17 cellular contexts compared by ENCODE assay signal in the genomic region with DNA sequence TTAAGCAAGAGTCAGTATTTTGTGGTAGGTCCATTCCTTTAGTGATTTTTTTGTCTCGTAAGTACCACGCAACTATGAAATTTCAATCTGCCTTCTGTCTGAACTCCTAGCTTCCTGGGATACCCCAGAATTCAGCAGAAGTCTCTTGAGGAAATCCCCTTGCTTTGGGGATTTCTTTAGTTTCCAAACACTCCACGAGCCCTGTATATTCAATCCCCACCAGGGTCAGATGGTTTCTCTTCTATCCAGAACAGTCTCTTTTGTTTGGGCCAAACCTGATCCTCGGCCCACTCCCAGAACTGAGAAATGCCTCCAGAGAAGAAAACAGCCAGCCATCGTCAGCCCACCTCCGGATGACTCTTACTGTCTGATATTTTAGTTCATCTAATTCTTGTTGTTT.
A peak's percentile ranks its signal among the peaks of the same experiment; 100 is the strongest.
DNase-seq lines count a peak whose midpoint lies in the region; ATAC-seq and TF ChIP-seq lines count a peak whose summit lies in the region.
"Had no signal": no experiment of that assay in that cellular context is flagged by ENCODE, and none has a peak within 500 bp of the region (broad histone marks: within the 10 kb centered on the region; RNA-seq: fewer than 3 reads in every experiment).

No MANE protein-coding gene starts in this region.

- peaks cover 46% of the 10 kb centered on the region for H3K36me3 Mint-ChIP-seq in activated T-cell treated with anti-CD3 and anti-CD28 coated beads, Interleukin-2, amount 50 U/mL, for 24 hours (ENCODE audit: low read depth)
- H3K36me3 Mint-ChIP-seq in activated T-helper 1 cell treated with anti-CD3 and anti-CD28 coated beads, Interleukin-12 subunit alpha, Interleukin-12 subunit beta, Interleukin-2, Interleukin-4 antibody, amounts not matched to agents 30 ng/mL and 10 ng/mL and 1 ng/mL, durations not matched to agents 14 hours and 24 hours and 36 hours (ENCODE audit: low read depth): peaks cover 20% of the 10 kb centered on the region
- H3K36me3 Mint-ChIP-seq in stimulated activated memory B cell treated with anti-CD40 and anti-IgM and Interleukin-4, amounts not matched to agents 10 μg/mL and 1 μg/mL and 100 μg/mL, for 72 hours: peaks cover 45% of the 10 kb centered on the region

- intact Hi-C loops in activated T-helper 1 cell treated with anti-CD3 and anti-CD28 coated beads, Interleukin-12 subunit alpha, Interleukin-12 subunit beta, Interleukin-2, Interleukin-4 antibody, amounts not matched to agents 30 ng/mL and 10 ng/mL and 1 ng/mL, durations not matched to agents 14 hours and 24 hours and 36 hours (cut with micrococcal nuclease): no loop called here

- peaks cover 16% of the 10 kb centered on the region for H3K4me1 Mint-ChIP-seq in activated T-cell treated with anti-CD3 and anti-CD28 coated beads, Interleukin-2, amount 50 U/mL, for 24 hours (ENCODE audit: low read depth)
- peaks cover 31% of the 10 kb centered on the region for H3K4me1 Mint-ChIP-seq in activated T-helper 1 cell treated with anti-CD3 and anti-CD28 coated beads, Interleukin-12 subunit alpha, Interleukin-12 subunit beta, Interleukin-2, Interleukin-4 antibody, amounts not matched to agents 30 ng/mL and 10 ng/mL and 1 ng/mL, durations not matched to agents 14 hours and 24 hours and 36 hours (ENCODE audit: low read depth)
- peaks cover 12% of the 10 kb centered on the region for H3K4me1 Mint-ChIP-seq in stimulated activated memory B cell treated with anti-CD40 and anti-IgM and Interleukin-4, amounts not matched to agents 10 μg/mL and 1 μg/mL and 100 μg/mL, for 72 hours

- TF ChIP-seq CTCF in GM12865 (IDR thresholded peaks at IDR 0.05; ENCODE audit: insufficient read depth, low read depth, low read length, missing control alignments): no peak

- no peak overlapping the region for H3K4me3 Mint-ChIP-seq in activated T-cell treated with anti-CD3 and anti-CD28 coated beads, Interleukin-2, amount 50 U/mL, for 24 hours
- H3K4me3 Mint-ChIP-seq in activated T-helper 1 cell treated with anti-CD3 and anti-CD28 coated beads, Interleukin-12 subunit alpha, Interleukin-12 subunit beta, Interleukin-2, Interleukin-4 antibody, amounts not matched to agents 30 ng/mL and 10 ng/mL and 1 ng/mL, durations not matched to agents 14 hours and 24 hours and 36 hours: no peak overlapping the region
- H3K4me3 Mint-ChIP-seq in stimulated activated memory B cell treated with anti-CD40 and anti-IgM and Interleukin-4, amounts not matched to agents 10 μg/mL and 1 μg/mL and 100 μg/mL, for 72 hours: no peak overlapping the region
- H3K4me3 Mint-ChIP-seq: CD4-positive, alpha-beta memory T cell had no signal

- H3K27me3 Mint-ChIP-seq in activated T-cell treated with anti-CD3 and anti-CD28 coated beads, Interleukin-2, amount 50 U/mL, for 24 hours: no peaks in the 10 kb centered on the region
- H3K27me3 Mint-ChIP-seq in activated T-helper 1 cell treated with anti-CD3 and anti-CD28 coated beads, Interleukin-12 subunit alpha, Interleukin-12 subunit beta, Interleukin-2, Interleukin-4 antibody, amounts not matched to agents 30 ng/mL and 10 ng/mL and 1 ng/mL, durations not matched to agents 14 hours and 24 hours and 36 hours (ENCODE audit: insufficient read depth): no peaks in the 10 kb centered on the region
- H3K27me3 Mint-ChIP-seq in stimulated activated memory B cell treated with anti-CD40 and anti-IgM and Interleukin-4, amounts not matched to agents 10 μg/mL and 1 μg/mL and 100 μg/mL, for 72 hours: no peaks in the 10 kb centered on the region
- H3K27me3 Mint-ChIP-seq: CD4-positive, alpha-beta memory T cell had no signal

- no peak for DNase-seq in activated T-cell treated with anti-CD3 and anti-CD28 coated beads, Interleukin-2, amount 50 U/mL, for 24 hours
- no peak for DNase-seq in activated T-cell treated with anti-CD3 and anti-CD28 coated beads, Interleukin-2, amount 50 U/mL, for 48 hours
- DNase-seq in GM12865 (ENCODE audit: low read depth): peak; percentile 10
- no peak for DNase-seq in activated T-helper 1 cell treated with anti-CD3 and anti-CD28 coated beads, Interleukin-12 subunit alpha, Interleukin-12 subunit beta, Interleukin-2, Interleukin-4 antibody, amounts not matched to agents 30 ng/mL and 10 ng/mL and 1 ng/mL, durations not matched to agents 14 hours and 24 hours and 36 hours (ENCODE audit: low spot score)
- no peak for DNase-seq in NCI-H2171 treated with DMSO at 0.1 percent for 48 hours (lab: John Stamatoyannopoulos, UW)
- DNase-seq: C1 segment of cervical spinal cord; Calu3; CD4-positive, alpha-beta memory T cell; COR-L47; DMS53; DMS79 treated with DMSO at 0.1 percent for 48 hours; GF-D8; GM23248; H7; HCEC 1CT had no signal

- peak overlapping the region; percentile 13 for H3K27ac Mint-ChIP-seq in activated T-cell treated with anti-CD3 and anti-CD28 coated beads, Interleukin-2, amount 50 U/mL, for 24 hours
- H3K27ac Mint-ChIP-seq in activated T-helper 1 cell treated with anti-CD3 and anti-CD28 coated beads, Interleukin-12 subunit alpha, Interleukin-12 subunit beta, Interleukin-2, Interleukin-4 antibody, amounts not matched to agents 30 ng/mL and 10 ng/mL and 1 ng/mL, durations not matched to agents 14 hours and 24 hours and 36 hours: peak overlapping the region; percentile 14
- peak overlapping the region; percentile 35 for H3K27ac Mint-ChIP-seq in stimulated activated memory B cell treated with anti-CD40 and anti-IgM and Interleukin-4, amounts not matched to agents 10 μg/mL and 1 μg/mL and 100 μg/mL, for 72 hours

- ATAC-seq in stimulated activated memory B cell treated with anti-CD40 and anti-IgM and Interleukin-4, amounts not matched to agents 10 μg/mL and 1 μg/mL and 100 μg/mL, for 72 hours: peak; percentile 43
- no peak for ATAC-seq in HG02884 (IDR thresholded peaks at IDR 0.05; ENCODE audit: unreplicated experiment)

- H3K4me3 ChIP-seq in GM12865 (ENCODE audit: low read depth, low read length): no peak overlapping the region
- H3K4me3 ChIP-seq: GM23248 had no signal

- no peaks in the 10 kb centered on the region for H3K9me3 Mint-ChIP-seq in activated T-cell treated with anti-CD3 and anti-CD28 coated beads, Interleukin-2, amount 50 U/mL, for 24 hours
- peaks cover 5% of the 10 kb centered on the region for H3K9me3 Mint-ChIP-seq in activated T-helper 1 cell treated with anti-CD3 and anti-CD28 coated beads, Interleukin-12 subunit alpha, Interleukin-12 subunit beta, Interleukin-2, Interleukin-4 antibody, amounts not matched to agents 30 ng/mL and 10 ng/mL and 1 ng/mL, durations not matched to agents 14 hours and 24 hours and 36 hours
- peaks cover 6% of the 10 kb centered on the region for H3K9me3 Mint-ChIP-seq in stimulated activated memory B cell treated with anti-CD40 and anti-IgM and Interleukin-4, amounts not matched to agents 10 μg/mL and 1 μg/mL and 100 μg/mL, for 72 hours
